Comparison of ENCODE assay signal across 8 cellular contexts in the genomic region with DNA sequence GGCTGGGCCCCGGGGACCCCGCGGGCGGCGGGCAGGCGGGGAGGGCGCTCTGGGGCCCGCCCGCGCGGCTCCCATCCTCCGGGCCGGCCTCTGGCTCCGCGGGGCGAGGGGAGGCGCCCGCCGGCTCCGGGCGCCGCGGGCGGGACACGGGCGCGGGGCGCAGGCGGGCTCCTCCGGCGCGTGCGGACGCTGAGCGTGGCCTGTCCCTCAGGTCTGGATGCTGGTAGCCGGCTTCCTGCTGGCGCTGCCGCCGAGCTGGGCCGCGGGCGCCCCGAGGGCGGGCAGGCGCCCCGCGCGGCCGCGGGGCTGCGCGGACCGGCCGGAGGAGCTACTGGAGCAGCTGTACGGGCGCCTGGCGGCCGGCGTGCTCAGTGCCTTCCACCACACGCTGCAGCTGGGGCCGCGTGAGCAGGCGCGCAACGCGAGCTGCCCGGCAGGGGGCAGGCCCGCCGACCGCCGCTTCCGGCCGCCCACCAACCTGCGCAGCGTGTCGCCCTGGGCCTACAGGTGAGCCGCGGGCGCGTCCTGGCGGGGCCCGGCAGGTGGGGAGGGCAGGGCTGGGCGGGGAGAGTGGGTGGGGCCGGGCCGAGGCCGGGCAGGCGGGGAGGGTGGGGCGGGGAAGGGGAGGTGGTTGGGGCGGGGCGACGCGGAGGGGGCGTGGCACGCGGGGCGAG. TPM values are rescaled to one million over a fixed set of nuclear protein-coding genes. Genes with fewer than 3 reads are reported as not detected.
DNase-seq lines count a peak whose midpoint lies in the region; ATAC-seq and TF ChIP-seq lines count a peak whose summit lies in the region.

No MANE protein-coding gene starts in this region.

- H3K36me3 ChIP-seq in Panc1 (ENCODE audit: control insufficient read depth, insufficient read depth, low read length) (no peaks in the 10 kb centered on the region), neutrophil (no peaks in the 10 kb centered on the region), suprapubic skin (no peaks in the 10 kb centered on the region)

- BruUV-seq in Panc1 (replicated peaks; lab: Mats Ljungman, UMichigan), result no TSS peak

- TF ChIP-seq CTCF in Panc1 (IDR thresholded peaks at IDR 0.05) (peak; percentile 53), neutrophil (IDR thresholded peaks at IDR 0.05) (peak; percentile 31), suprapubic skin (IDR thresholded peaks at IDR 0.05) (peak; percentile 57 to 80)

- CTCF ChIA-PET in Panc1 (lab: Charles Lee), result interaction anchor here (0.7 kb wide), 1 partner anchor 104 kb away, joined by 3 read pairs; no protein-coding TSS in a partner anchor

- in situ Hi-C loops in Panc1 (cut with HindIII; ENCODE audit: low pct_unique_long_range_greater_than_20kb, low sequenced_read_pairs), result no loop called here

- DNase-seq in DMS153 treated with DMSO at 0.1 percent for 48 hours (lab: John Stamatoyannopoulos, UW; ENCODE audit: unreplicated experiment) (peak; percentile 78), Panc1 (ENCODE audit: low read depth, low spot score) (no peak), activated T-helper 1 cell treated with Interleukin-2 at 50 U/mL for 16 hours (ENCODE audit: low read depth) (peak; percentile 65), fibroblast of the conjunctiva (ENCODE audit: low read depth) (peak; percentile 58), suprapubic skin (ENCODE audit: low spot score in 2 of 2) (no peak)

- no peaks in the 10 kb centered on the region for H3K9me3 ChIP-seq in Panc1 (ENCODE audit: control insufficient read depth, insufficient read depth, low read depth, low read length)
- no peaks in the 10 kb centered on the region for H3K9me3 ChIP-seq in neutrophil
- no peaks in the 10 kb centered on the region for H3K9me3 ChIP-seq in suprapubic skin

- H3K27me3 ChIP-seq in Panc1 (ENCODE audit: control insufficient read depth, insufficient read depth, low read length) (peaks cover 3% of the 10 kb centered on the region; the same call in 1 of the 2 replicates), neutrophil (peaks cover 74% of the 10 kb centered on the region), suprapubic skin (peaks cover 9% of the 10 kb centered on the region)

- TF ChIP-seq EP300 in suprapubic skin (IDR thresholded peaks at IDR 0.05), result no peak

- no peaks in the 10 kb centered on the region; the same call in 1 of the 2 replicates for H3K4me1 ChIP-seq in Panc1 (ENCODE audit: control insufficient read depth, insufficient read depth, low read length)
- peaks cover 9 to 13% of the 10 kb centered on the region in 2 experiments for H3K4me1 ChIP-seq in neutrophil (ENCODE audit: control insufficient read depth in 1 of 2, insufficient read depth in 1 of 2, low read depth in 1 of 2, low read length in 1 of 2)
- H3K4me1 ChIP-seq in suprapubic skin, result peaks cover 24% of the 10 kb centered on the region

- TF ChIP-seq POLR2A in suprapubic skin (IDR thresholded peaks at IDR 0.05), result no peak

- H3K27ac ChIP-seq in Panc1 (ENCODE audit: low read length) (no peak overlapping the region), neutrophil (no peak overlapping the region), suprapubic skin (peak overlapping the region; percentile 65)

- intact Hi-C loops in Panc1 (cut with micrococcal nuclease; ENCODE audit: unreplicated experiment), result loop anchor here (5.0 kb wide), 1 partner anchor 207 kb away; no protein-coding TSS in a partner anchor

- POLR2A ChIA-PET in Panc1 (lab: Charles Lee), result no interaction called here

- ATAC-seq in GM19463 (IDR thresholded peaks at IDR 0.05; ENCODE audit: unreplicated experiment), result peak; percentile 85
- peak; percentile 92 for ATAC-seq in HG03565 (IDR thresholded peaks at IDR 0.05; ENCODE audit: unreplicated experiment)
- peak; percentile 94 for ATAC-seq in Panc1

- H3K4me3 ChIP-seq in Panc1 (ENCODE audit: low read depth in 2 of 2, low read length in 2 of 2) (peak overlapping the region; percentile 23 to 54; a peak in 3 of 4 replicates), neutrophil (ENCODE audit: low read depth in 1 of 2, low read length in 1 of 2) (peak overlapping the region; percentile 35 to 36), suprapubic skin (peak overlapping the region; percentile 81)

- WGBS in suprapubic skin, result no CpG with 5 or more reads among the region's 96 CpGs

RNA-seq across cellular contexts. Expression of gene IL17D, which starts 0.4 kb away (rescaled TPM):
- total RNA-seq in Panc1 (2021; ENCODE audit: unreplicated experiment) (0.46 TPM), suprapubic skin (1 to 10 TPM in 1 of 4 donors, under 1 TPM in 3; 0.26 to 1.5 (median 0.50) TPM)
- 1.5 TPM for polyA plus RNA-seq in Panc1 (2012; ENCODE audit: insufficient read length)

Comparison
In these comparisons a context has a peak if more than half of its experiments do, and no peak if none do; other contexts are left out.
1. DNase-seq: peak in DMS153 treated with DMSO at 0.1 percent for 48 hours (single experiment), activated T-helper 1 cell treated with Interleukin-2 at 50 U/mL for 16 hours (single experiment) and fibroblast of the conjunctiva (single experiment); none in Panc1 (single experiment) and suprapubic skin (0 of 2).
2. Peak in every context shown above with its lines, with median percentiles within 50 percentile points of each other: ATAC-seq, H3K4me3 ChIP-seq and CTCF ChIP-seq.